Comparison of ENCODE assay signal across 15 cellular contexts in the genomic region with DNA sequence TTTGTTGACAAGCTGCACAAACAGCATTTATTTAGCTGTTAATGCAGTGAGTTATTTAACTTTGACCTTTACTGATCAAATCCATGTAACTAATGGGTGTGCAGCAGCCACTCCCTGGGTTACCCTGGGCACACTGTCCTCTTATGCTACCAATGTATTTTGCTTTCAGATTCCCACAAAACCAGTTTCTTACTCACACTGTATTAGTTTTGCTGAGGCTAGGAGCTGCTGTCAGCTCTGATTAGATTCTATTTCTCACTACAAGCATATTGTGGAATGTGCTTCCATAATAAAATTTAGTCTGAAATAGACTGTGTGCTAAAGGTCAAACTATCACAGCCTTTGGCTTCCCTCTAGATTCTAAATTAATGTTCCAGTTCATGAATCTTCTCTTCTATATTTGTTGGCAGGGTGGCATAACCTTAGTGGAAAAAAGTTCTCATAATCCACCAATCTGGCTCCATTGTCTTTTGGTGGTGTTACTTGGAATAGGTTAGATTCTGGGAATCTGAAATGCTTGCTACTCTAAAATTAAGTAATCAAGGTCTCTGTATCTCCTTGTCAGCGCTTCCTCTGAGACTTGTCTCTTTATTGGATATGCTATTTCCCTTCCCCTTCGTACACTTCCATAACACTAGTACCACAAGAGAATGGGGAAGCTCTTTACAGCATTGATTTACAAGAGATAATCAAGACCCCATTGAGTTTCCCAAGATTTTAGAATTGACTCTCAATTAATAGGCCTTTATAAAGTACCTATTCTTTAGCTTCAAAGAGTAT.
DNase-seq lines count a peak whose midpoint lies in the region; ATAC-seq and TF ChIP-seq lines count a peak whose summit lies in the region.
"Had no signal": no experiment of that assay in that cellular context is flagged by ENCODE, and none has a peak within 500 bp of the region (broad histone marks: within the 10 kb centered on the region; RNA-seq: fewer than 3 reads in every experiment).

No MANE protein-coding gene starts in this region.

- H2BK5ac ChIP-seq in IMR-90 (ENCODE audit: low read depth, low read length, poor library complexity, severe bottlenecking) = no peak overlapping the region

- no peak overlapping the region for H3K4ac ChIP-seq in IMR-90 (ENCODE audit: low read depth, low read length)

- no peak overlapping the region for H3K56ac ChIP-seq in IMR-90 (ENCODE audit: extremely low read depth, insufficient read depth, low read length)

- H3K4me1 ChIP-seq in IMR-90 (ENCODE audit: control insufficient read depth, insufficient read depth, low read length) (peaks cover 2% of the 10 kb centered on the region), foreskin keratinocyte (no peaks in the 10 kb centered on the region)

- no peak overlapping the region for H2AFZ ChIP-seq in IMR-90 (replicated peaks; ENCODE audit: low read length, poor library complexity)

- TF ChIP-seq RAD21 in IMR-90 (IDR thresholded peaks at IDR 0.05; ENCODE audit: low read length) = no peak

- no peak overlapping the region for H3K27ac ChIP-seq in IMR-90 (ENCODE audit: insufficient read depth, low read length)
- no peak overlapping the region for H3K27ac ChIP-seq in RWPE1
- no peak overlapping the region for H3K27ac ChIP-seq in foreskin keratinocyte
- H3K27ac ChIP-seq: coronary artery had no signal

- H4K8ac ChIP-seq in IMR-90 (ENCODE audit: low read depth in 2 of 2, low read length in 2 of 2) = no peak overlapping the region

- DNase-seq in IMR-90 (no peak), RWPE1 (ENCODE audit: low spot score) (peak; percentile 10), foreskin keratinocyte (peak in 1 of 2 donors; percentile 34), sciatic nerve (ENCODE audit: low spot score) (no peak), LoVo (ENCODE audit: low spot score) (no peak), NCI-H146 treated with DMSO at 0.1 percent for 48 hours (lab: John Stamatoyannopoulos, UW; ENCODE audit: unreplicated experiment) (no peak)
- DNase-seq: activated T-cell treated with anti-CD3 and anti-CD28 coated beads, Interleukin-2, amount 50 U/mL, for 48 hours; aorta; C1 segment of cervical spinal cord; HCEC 1CT; NCI-H2029; T1000 had no signal

- H2BK15ac ChIP-seq in IMR-90 (ENCODE audit: low read depth, low read length) = no peak overlapping the region

- H2BK20ac ChIP-seq in IMR-90 (ENCODE audit: low read depth, low read length) = no peak overlapping the region

- no peak overlapping the region for H3K9ac ChIP-seq in IMR-90 (ENCODE audit: low read depth, low read length)

- H3K79me1 ChIP-seq in IMR-90 (ENCODE audit: low read depth in 1 of 2, low read length in 2 of 2) = no peaks in the 10 kb centered on the region

- H4K5ac ChIP-seq in IMR-90 (ENCODE audit: low read depth, low read length) = no peak overlapping the region

- H3K9me1 ChIP-seq in IMR-90 (ENCODE audit: insufficient read depth, low read length) = no peaks in the 10 kb centered on the region

- H3K27me3 ChIP-seq in IMR-90 (ENCODE audit: control insufficient read depth, insufficient read depth, low read length) = no peaks in the 10 kb centered on the region
- no peaks in the 10 kb centered on the region for H3K27me3 ChIP-seq in foreskin keratinocyte

- in situ Hi-C loops in IMR-90 (cut with MboI; ENCODE audit: low sequenced_read_pairs) = no loop called here

- H2AK9ac ChIP-seq in IMR-90 (replicated peaks; ENCODE audit: low read depth, low read length, poor library complexity) = no peak overlapping the region

- peak; percentile 17; the same call in 1 of the 2 replicates for ATAC-seq in IMR-90 (ENCODE audit: low read depth)
- ATAC-seq in foreskin keratinocyte = peak; percentile 63
- ATAC-seq in sciatic nerve = peak; percentile 28
- no peak for ATAC-seq in GM19467 (IDR thresholded peaks at IDR 0.05; ENCODE audit: unreplicated experiment)

- H3K4me2 ChIP-seq in IMR-90 (ENCODE audit: low read depth, low read length) = no peak overlapping the region

- no CpG with 5 or more reads among the region's 2 CpGs for WGBS in IMR-90 (ENCODE audit: extremely low coverage in 2 of 2, insufficient read length in 1 of 2), 2 experiments

- H3K36me3 ChIP-seq in IMR-90 (ENCODE audit: control insufficient read depth, insufficient read depth, low read length) = no peaks in the 10 kb centered on the region

- intact Hi-C loops in IMR-90 (cut with micrococcal nuclease) (no loop called here), sciatic nerve (cut with DNase I) (no loop called here)

- H3K23ac ChIP-seq in IMR-90 (ENCODE audit: low read depth, low read length) = no peak overlapping the region

- H3K18ac ChIP-seq in IMR-90 (ENCODE audit: low read depth, low read length) = no peak overlapping the region

- H4K20me1 ChIP-seq in IMR-90 (ENCODE audit: insufficient read depth, low read length) = no peaks in the 10 kb centered on the region

- no peaks in the 10 kb centered on the region for H3K9me3 ChIP-seq in IMR-90 (ENCODE audit: control insufficient read depth, insufficient read depth, low read length)

- H4K91ac ChIP-seq in IMR-90 (ENCODE audit: insufficient read depth, low read depth, low read length) = no peak overlapping the region

- no peak overlapping the region for H2AK5ac ChIP-seq in IMR-90 (ENCODE audit: low read depth, low read length)

- H3K4me3 ChIP-seq in IMR-90 (ENCODE audit: insufficient read depth, low read depth, low read length) = no peak overlapping the region
- H3K4me3 ChIP-seq: coronary artery, smooth muscle cell had no signal

- TF ChIP-seq CTCF in IMR-90 (conservative IDR thresholded peaks at IDR 0.05; ENCODE audit: low read depth, low read length) (no peak), RWPE1 (conservative IDR thresholded peaks at IDR 0.05; ENCODE audit: low read depth) (no peak), foreskin keratinocyte (conservative IDR thresholded peaks at IDR 0.05) (no peak)

- CTCF ChIA-PET in IMR-90 (lab: Yijun Ruan, JAX) = interaction anchor here (1.2 kb wide), 1 partner anchor 13 kb away, joined by 5 read pairs; no protein-coding TSS in a partner anchor
- CTCF ChIA-PET in RWPE1 (lab: Yijun Ruan, JAX) = no interaction called here

- no TSS peak for BruUV-seq in IMR-90 (replicated peaks; lab: Mats Ljungman, UMichigan)

- POLR2A ChIA-PET in IMR-90 (lab: Charles Lee; ENCODE audit: unreplicated experiment) = no interaction called here
- POLR2A ChIA-PET in RWPE1 (lab: Yijun Ruan, JAX; ENCODE audit: low non-redundant PET) = no interaction called here

- no peak for TF ChIP-seq POLR2A in IMR-90 (IDR thresholded peaks at IDR 0.05; ENCODE audit: low read depth, low read length)

- no peak overlapping the region for H3K14ac ChIP-seq in IMR-90 (replicated peaks; ENCODE audit: low read depth, low read length)

- dilution Hi-C loops in IMR-90 (cut with HindIII; ENCODE audit: low sequenced_read_pairs, unreplicated experiment) = no loop called here

- no peak overlapping the region for H2BK120ac ChIP-seq in IMR-90 (ENCODE audit: low read depth, low read length)

TF ChIP-seq in IMR-90, 13 proteins besides CTCF, POLR2A, EP300 and RAD21:
- TF ChIP-seq NFE2L2 (IDR thresholded peaks at IDR 0.05; ENCODE audit: low read depth, low read length) (no peak), CHD1 (IDR thresholded peaks at IDR 0.05; ENCODE audit: low read depth, low read length) (no peak), SMC3 (IDR thresholded peaks at IDR 0.05; ENCODE audit: low read depth, low read length) (no peak), RFX5 (IDR thresholded peaks at IDR 0.05; ENCODE audit: low read depth, low read length) (no peak), MAFK (IDR thresholded peaks at IDR 0.05; ENCODE audit: low read depth, low read length) (no peak), MXI1 (IDR thresholded peaks at IDR 0.05; ENCODE audit: borderline replicate concordance, low read depth, low read length) (no peak), MAZ (IDR thresholded peaks at IDR 0.05; ENCODE audit: borderline replicate concordance, low read depth, low read length) (no peak), CEBPB (IDR thresholded peaks at IDR 0.05; ENCODE audit: low read depth, low read length) (no peak), FOS (IDR thresholded peaks at IDR 0.05; ENCODE audit: low read depth, low read length) (no peak), BHLHE40 (IDR thresholded peaks at IDR 0.05; ENCODE audit: low read depth, low read length) (no peak), RCOR1 (IDR thresholded peaks at IDR 0.05; ENCODE audit: insufficient replicate concordance, low read length) (no peak)
- TF ChIP-seq, protein P1, sequence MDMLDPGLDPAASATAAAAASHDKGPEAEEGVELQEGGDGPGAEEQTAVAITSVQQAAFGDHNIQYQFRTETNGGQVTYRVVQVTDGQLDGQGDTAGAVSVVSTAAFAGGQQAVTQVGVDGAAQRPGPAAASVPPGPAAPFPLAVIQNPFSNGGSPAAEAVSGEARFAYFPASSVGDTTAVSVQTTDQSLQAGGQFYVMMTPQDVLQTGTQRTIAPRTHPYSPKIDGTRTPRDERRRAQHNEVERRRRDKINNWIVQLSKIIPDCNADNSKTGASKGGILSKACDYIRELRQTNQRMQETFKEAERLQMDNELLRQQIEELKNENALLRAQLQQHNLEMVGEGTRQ (IDR thresholded peaks at IDR 0.05; ENCODE audit: low read depth, low read length) = no peak
- TF ChIP-seq, protein P2, sequence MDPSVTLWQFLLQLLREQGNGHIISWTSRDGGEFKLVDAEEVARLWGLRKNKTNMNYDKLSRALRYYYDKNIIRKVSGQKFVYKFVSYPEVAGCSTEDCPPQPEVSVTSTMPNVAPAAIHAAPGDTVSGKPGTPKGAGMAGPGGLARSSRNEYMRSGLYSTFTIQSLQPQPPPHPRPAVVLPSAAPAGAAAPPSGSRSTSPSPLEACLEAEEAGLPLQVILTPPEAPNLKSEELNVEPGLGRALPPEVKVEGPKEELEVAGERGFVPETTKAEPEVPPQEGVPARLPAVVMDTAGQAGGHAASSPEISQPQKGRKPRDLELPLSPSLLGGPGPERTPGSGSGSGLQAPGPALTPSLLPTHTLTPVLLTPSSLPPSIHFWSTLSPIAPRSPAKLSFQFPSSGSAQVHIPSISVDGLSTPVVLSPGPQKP (IDR thresholded peaks at IDR 0.05; ENCODE audit: borderline replicate concordance, low read depth, low read length) = no peak
TF ChIP-seq in IMR-90: peak in this region for 0.
